In the genomic region with DNA sequence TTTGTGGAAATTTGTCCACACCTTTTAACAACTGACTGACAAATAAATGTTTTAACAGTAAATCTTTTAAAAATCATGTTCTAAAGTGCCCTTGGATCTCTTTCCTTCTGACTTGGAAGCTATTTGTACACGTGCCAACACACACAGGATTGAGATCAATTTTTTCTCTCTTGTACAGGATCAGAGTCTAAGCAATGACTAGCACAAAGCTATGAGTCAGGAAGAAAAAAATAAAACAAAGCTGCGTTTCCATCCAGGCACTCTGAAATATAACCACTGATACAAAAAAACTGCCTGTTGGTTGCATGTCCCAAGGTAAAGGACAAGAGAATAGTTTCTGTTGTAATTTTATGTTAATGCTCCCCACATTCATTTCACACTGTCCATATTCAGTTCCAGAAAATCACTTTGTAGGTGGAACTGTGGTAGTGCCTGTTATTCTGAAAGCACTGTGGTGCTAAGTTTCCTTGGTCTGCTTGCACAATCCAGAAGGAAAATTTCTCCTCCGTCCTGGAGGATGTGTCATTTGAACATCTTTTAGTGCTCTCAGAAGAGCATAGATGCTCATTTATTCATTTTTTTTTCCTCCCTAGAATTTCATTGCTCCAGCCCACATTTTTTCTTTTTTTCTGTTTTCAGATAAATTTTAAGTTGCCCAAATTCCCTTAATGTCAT, we compare ENCODE assay signal across 10 cellular contexts.
DNase-seq lines count a peak whose midpoint lies in the region; ATAC-seq and TF ChIP-seq lines count a peak whose summit lies in the region.
"Had no signal": no experiment of that assay in that cellular context is flagged by ENCODE, and none has a peak within 500 bp of the region (broad histone marks: within the 10 kb centered on the region; RNA-seq: fewer than 3 reads in every experiment).

No MANE protein-coding gene starts in this region.

- H3K36me3 ChIP-seq in mesodermal cell (ENCODE audit: control insufficient read depth, insufficient read depth, low read length): no peaks in the 10 kb centered on the region
- no peaks in the 10 kb centered on the region for H3K36me3 ChIP-seq in transverse colon

- ATAC-seq in HG03095 (IDR thresholded peaks at IDR 0.05; ENCODE audit: unreplicated experiment): no peak

- H3K4me1 Mint-ChIP-seq in activated T-helper 2 cell treated with anti-CD3 and anti-CD28 coated beads, Interferon-gamma antibody, Interleukin-2, Interleukin-4, amounts not matched to agents 10 μg/mL and 5 μg/mL and 100 μg/mL, durations not matched to agents 14 hours and 24 hours and 36 hours (ENCODE audit: low read depth): no peaks in the 10 kb centered on the region

- H3K4me3 ChIP-seq in epithelial cell of proximal tubule (ENCODE audit: low read depth, low read length) (no peak overlapping the region), mesodermal cell (ENCODE audit: extremely low read depth, insufficient read depth, low read length, poor library complexity, severe bottlenecking) (no peak overlapping the region), transverse colon (no peak overlapping the region)

- TF ChIP-seq POLR2A in transverse colon (IDR thresholded peaks at IDR 0.05): no peak

- no peaks in the 10 kb centered on the region for H3K27me3 Mint-ChIP-seq in activated T-helper 2 cell treated with anti-CD3 and anti-CD28 coated beads, Interferon-gamma antibody, Interleukin-2, Interleukin-4, amounts not matched to agents 10 μg/mL and 5 μg/mL and 100 μg/mL, durations not matched to agents 14 hours and 24 hours and 36 hours (ENCODE audit: low read depth)

- intact Hi-C loops in transverse colon (cut with DNase I; ENCODE audit: low total_unique reads): no loop called here
- intact Hi-C loops in activated T-helper 2 cell treated with anti-CD3 and anti-CD28 coated beads, Interferon-gamma antibody, Interleukin-2, Interleukin-4, amounts not matched to agents 10 μg/mL and 5 μg/mL and 100 μg/mL, durations not matched to agents 14 hours and 24 hours and 36 hours (cut with micrococcal nuclease): no loop called here

- H3K27ac ChIP-seq in mesodermal cell (ENCODE audit: low read depth, low read length, severe bottlenecking) (peak overlapping the region; percentile 26), transverse colon (peak overlapping the region; percentile 14 to 61 (median 36))

- H3K4me1 ChIP-seq in mesodermal cell (ENCODE audit: control insufficient read depth, insufficient read depth, low read length, poor library complexity, severe bottlenecking) (no peaks in the 10 kb centered on the region), transverse colon (peaks cover 17 to 39% (median 22%) of the 10 kb centered on the region in 4 donors)

- H3K4me3 Mint-ChIP-seq in activated T-helper 2 cell treated with anti-CD3 and anti-CD28 coated beads, Interferon-gamma antibody, Interleukin-2, Interleukin-4, amounts not matched to agents 10 μg/mL and 5 μg/mL and 100 μg/mL, durations not matched to agents 14 hours and 24 hours and 36 hours (ENCODE audit: low read depth): no peak overlapping the region
- H3K4me3 Mint-ChIP-seq: T-helper 2 cell treated with Interferon-gamma antibody and Interleukin-4, amounts not matched to agents 5 μg/mL and 100 μg/mL, for 36 hours had no signal

- TF ChIP-seq CTCF in epithelial cell of proximal tubule (conservative IDR thresholded peaks at IDR 0.05; ENCODE audit: low read depth, low read length): no peak
- TF ChIP-seq CTCF in transverse colon (IDR thresholded peaks at IDR 0.05): no peak

- in situ Hi-C loops in transverse colon (cut with MboI; ENCODE audit: low pct_ligation_motif_present in 1 of 4, low pct_unique_long_range_greater_than_20kb in 1 of 4, low sequenced_read_pairs in 3 of 4): no loop called here

- 95% methylated on average over 2 of the region's 3 CpGs; no CpG with 5 or more reads in 1 of the 2 experiments for WGBS in mesodermal cell (ENCODE audit: insufficient coverage in 2 of 2), 2 experiments
- 15 to 37% methylated on average over 3 of the region's 3 CpGs for WGBS in transverse colon (ENCODE audit: low coverage in 1 of 2), 2 donors

- H3K36me3 Mint-ChIP-seq in activated T-helper 2 cell treated with anti-CD3 and anti-CD28 coated beads, Interferon-gamma antibody, Interleukin-2, Interleukin-4, amounts not matched to agents 10 μg/mL and 5 μg/mL and 100 μg/mL, durations not matched to agents 14 hours and 24 hours and 36 hours (ENCODE audit: low read depth): no peaks in the 10 kb centered on the region

- no peaks in the 10 kb centered on the region for H3K27me3 ChIP-seq in transverse colon

- DNase-seq in NCI-H446 treated with DMSO at 0.1 percent for 48 hours (lab: John Stamatoyannopoulos, UW) (peak; percentile 26), epithelial cell of proximal tubule (ENCODE audit: low read depth) (peak; percentile 59), transverse colon (no peak), NCI-H2171 (lab: John Stamatoyannopoulos, UW) (no peak)
- no peak for DNase-seq in stimulated activated naive CD4-positive, alpha-beta T cell treated with Interleukin-2 at 50 U/mL for 16 hours (lab: John Stamatoyannopoulos, UW)
- no peak for DNase-seq in activated T-helper 2 cell treated with anti-CD3 and anti-CD28 coated beads, Interferon-gamma antibody, Interleukin-2, Interleukin-4, amounts not matched to agents 10 μg/mL and 5 μg/mL and 100 μg/mL, durations not matched to agents 14 hours and 24 hours and 36 hours (ENCODE audit: low spot score)
- DNase-seq: NCI-H524 treated with DMSO at 0.1 percent for 48 hours had no signal

- peaks cover 31% of the 10 kb centered on the region for H3K9me3 Mint-ChIP-seq in activated T-helper 2 cell treated with anti-CD3 and anti-CD28 coated beads, Interferon-gamma antibody, Interleukin-2, Interleukin-4, amounts not matched to agents 10 μg/mL and 5 μg/mL and 100 μg/mL, durations not matched to agents 14 hours and 24 hours and 36 hours

- no peak for TF ChIP-seq EP300 in transverse colon (IDR thresholded peaks at IDR 0.05; ENCODE audit: low read depth)

- H3K9me3 ChIP-seq in mesodermal cell (ENCODE audit: control insufficient read depth, low read length): no peaks in the 10 kb centered on the region
- no peaks in the 10 kb centered on the region for H3K9me3 ChIP-seq in transverse colon

- no peak overlapping the region for H3K27ac Mint-ChIP-seq in activated T-helper 2 cell treated with anti-CD3 and anti-CD28 coated beads, Interferon-gamma antibody, Interleukin-2, Interleukin-4, amounts not matched to agents 10 μg/mL and 5 μg/mL and 100 μg/mL, durations not matched to agents 14 hours and 24 hours and 36 hours
- H3K27ac Mint-ChIP-seq: T-helper 2 cell treated with Interferon-gamma antibody and Interleukin-4, amounts not matched to agents 5 μg/mL and 100 μg/mL, for 36 hours had no signal

Comparison
In these comparisons a context has a peak if more than half of its experiments do, and no peak if none do; other contexts are left out.
1. DNase-seq: peak in NCI-H446 treated with DMSO at 0.1 percent for 48 hours (single experiment) and epithelial cell of proximal tubule (single experiment); none in transverse colon (single experiment), stimulated activated naive CD4-positive, alpha-beta T cell treated with Interleukin-2 at 50 U/mL for 16 hours (single experiment), NCI-H2171 (single experiment) and activated T-helper 2 cell treated with anti-CD3 and anti-CD28 coated beads, Interferon-gamma antibody, Interleukin-2, Interleukin-4, amounts not matched to agents 10 μg/mL and 5 μg/mL and 100 μg/mL, durations not matched to agents 14 hours and 24 hours and 36 hours (single experiment).